Comparison of ENCODE assay signal across 11 cellular contexts in genomic region chr20:36473164-36473563, GRCh38.
A peak's percentile ranks its signal among the peaks of the same experiment; 100 is the strongest.
DNase-seq lines count a peak whose midpoint lies in the region; ATAC-seq, FAIRE-seq and TF ChIP-seq lines count a peak whose summit lies in the region.
"Had no signal": no experiment of that assay in that cellular context is flagged by ENCODE, and none has a peak within 500 bp of the region (broad histone marks: within the 10 kb centered on the region; RNA-seq: fewer than 3 reads in every experiment).

No MANE protein-coding gene starts in this region.

- in situ Hi-C loops in K562 (cut with MboI), result no loop called here

- H3K9ac ChIP-seq in K562 (ENCODE audit: insufficient read depth in 1 of 2, low read depth in 2 of 2, low read length in 2 of 2), result 0 out of 4 replicates have a peak overlapping the region, but pooled peaks of 1 of the 2 experiments have one; percentile 46

- H3K9me3 ChIP-seq in left ventricle myocardium inferior (replicated peaks), result no peaks in the 10 kb centered on the region
- no peaks in the 10 kb centered on the region for H3K9me3 ChIP-seq in K562 (replicated peaks; ENCODE audit: control insufficient read depth, insufficient read depth, low read depth, low read length)
- no peaks in the 10 kb centered on the region for H3K9me3 ChIP-seq in muscle layer of duodenum (ENCODE audit: control insufficient read depth in 1 of 2, low read length in 2 of 2)
- H3K9me3 ChIP-seq in upper lobe of right lung, result no peaks in the 10 kb centered on the region
- H3K9me3 ChIP-seq: BE2C had no signal

- no peak for DNase-seq in left ventricle myocardium inferior
- no peak for DNase-seq in left ventricle myocardium superior
- DNase-seq in K562 (ENCODE audit: extremely low read depth in 1 of 4, low spot score in 3 of 4), result no peak
- no peak for DNase-seq in upper lobe of right lung
- no peak for DNase-seq in cerebellar nuclear complex (lab: John Stamatoyannopoulos, UW)
- DNase-seq: cortex of kidney, NCI-H1930 had no signal

- no peak for FAIRE-seq in K562 (lab: Jason Lieb, UNC)

- H3K4me1 ChIP-seq in left ventricle myocardium inferior (peaks cover 85% of the 10 kb centered on the region), K562 (replicated peaks in 1 of 2; ENCODE audit: control insufficient read depth in 2 of 2, insufficient read depth in 2 of 2, low read length in 2 of 2) (peaks cover 11 to 16% of the 10 kb centered on the region in 2 experiments), muscle layer of duodenum (ENCODE audit: control insufficient read depth in 1 of 2, insufficient read depth in 2 of 2, low read length in 2 of 2) (peaks cover 17 to 72% of the 10 kb centered on the region in 2 donors), upper lobe of right lung (peaks cover 65% of the 10 kb centered on the region)

- POLR2A ChIA-PET in K562 (lab: Yijun Ruan, JAX), result interaction anchor here (0.8 to 2.0 kb wide), 4 partner anchors 9 to 14 kb away, joined by 3 to 9 read pairs (median 4); no protein-coding TSS in a partner anchor

- H3K4me2 ChIP-seq in K562 (ENCODE audit: insufficient read depth, low read length), result 0 out of 2 replicates have a peak overlapping the region, but pooled peaks have one; percentile 8

- no peak for ATAC-seq in left ventricle myocardium superior
- ATAC-seq in K562, result no peak
- no peak for ATAC-seq in upper lobe of right lung
- no peak for ATAC-seq in HG03571 (IDR thresholded peaks at IDR 0.05; ENCODE audit: unreplicated experiment)
- ATAC-seq in HG02571 (IDR thresholded peaks at IDR 0.05; ENCODE audit: unreplicated experiment), result no peak

- H3K4me3 ChIP-seq in left ventricle myocardium inferior (peak overlapping the region; percentile 41), K562 (no peak overlapping the region), muscle layer of duodenum (ENCODE audit: low read depth in 1 of 2, low read length in 2 of 2) (peak overlapping the region in 1 of 2 donors; percentile 43), upper lobe of right lung (no peak overlapping the region)

- no peaks in the 10 kb centered on the region for H3K9me1 ChIP-seq in K562 (ENCODE audit: control insufficient read depth, insufficient read depth, low read length)

- H3K27me3 ChIP-seq in left ventricle myocardium inferior (ENCODE audit: low read depth) (no peaks in the 10 kb centered on the region), K562 (ENCODE audit: control insufficient read depth in 2 of 2, insufficient read depth in 2 of 2, low read length in 2 of 2) (no peaks in the 10 kb centered on the region), muscle layer of duodenum (ENCODE audit: low read depth, low read length) (no peaks in the 10 kb centered on the region), upper lobe of right lung (no peaks in the 10 kb centered on the region)
- H3K27me3 ChIP-seq: BE2C had no signal

- no peaks in the 10 kb centered on the region; the same call in 1 of the 2 replicates for H4K20me1 ChIP-seq in K562 (replicated peaks; ENCODE audit: control insufficient read depth, insufficient read depth, low read length)

- peaks cover 31% of the 10 kb centered on the region for H3K79me2 ChIP-seq in K562 (ENCODE audit: control insufficient read depth, insufficient read depth, low read length)

- intact Hi-C loops in left ventricle myocardium inferior (cut with micrococcal nuclease), result no loop called here
- intact Hi-C loops in left ventricle myocardium superior (cut with micrococcal nuclease), result no loop called here
- intact Hi-C loops in K562 (cut with micrococcal nuclease), result no loop called here
- intact Hi-C loops in upper lobe of right lung (cut with DNase I), result no loop called here

- peak overlapping the region; percentile 75 for H3K27ac ChIP-seq in left ventricle myocardium inferior (replicated peaks)
- H3K27ac ChIP-seq in K562 (ENCODE audit: extremely low read depth, low read depth, low read length), result no peak overlapping the region; the same call in 2 of the 3 replicates
- peak overlapping the region; percentile 83 for H3K27ac ChIP-seq in muscle layer of duodenum (ENCODE audit: low read length)
- peak overlapping the region; percentile 88 for H3K27ac ChIP-seq in upper lobe of right lung

- no peak for TF ChIP-seq RAD21 in K562 (CRISPR knock-in tag; conservative IDR thresholded peaks at IDR 0.05 in 1 of 2, IDR thresholded peaks at IDR 0.05 in 1 of 2)

- H2AFZ ChIP-seq in K562 (ENCODE audit: low read depth, low read length), result no peak overlapping the region

- no peak for TF ChIP-seq EP300 in K562 (IDR thresholded peaks at IDR 0.05; ENCODE audit: low read length)

- WGBS in K562 (ENCODE audit: insufficient coverage, low coverage, missing lambda C conversion rate), result 71% methylated on average over 2 of the region's 2 CpGs

- no TSS peak for BruUV-seq in K562 (replicated peaks; lab: Mats Ljungman, UMichigan)

- CTCF ChIA-PET in K562 (lab: Yijun Ruan, JAX; ENCODE audit: low intra/inter-chr PET ratio), result no interaction called here

- TF ChIP-seq CTCF in left ventricle myocardium inferior (IDR thresholded peaks at IDR 0.05; ENCODE audit: borderline replicate concordance), result no peak
- TF ChIP-seq CTCF in K562 (IDR thresholded peaks at IDR 0.05 in 2 of 3, conservative IDR thresholded peaks at IDR 0.05 in 1 of 3; ENCODE audit: insufficient read depth in 2 of 3, low read depth in 1 of 3, low read length in 3 of 3), result no peak
- no peak for TF ChIP-seq CTCF in upper lobe of right lung (IDR thresholded peaks at IDR 0.05)

- H3K36me3 ChIP-seq in left ventricle myocardium inferior (no peaks in the 10 kb centered on the region), K562 (ENCODE audit: control insufficient read depth, insufficient read depth, low read length) (no peaks in the 10 kb centered on the region), muscle layer of duodenum (ENCODE audit: control insufficient read depth in 1 of 2, insufficient read depth in 2 of 2, low read length in 2 of 2) (no peaks in the 10 kb centered on the region), upper lobe of right lung (no peaks in the 10 kb centered on the region)

- TF ChIP-seq POLR2A in K562 (conservative IDR thresholded peaks at IDR 0.05), result no peak

TF ChIP-seq in K562, 482 proteins besides CTCF, POLR2A, EP300 and RAD21:
- TF ChIP-seq ZNF197 (CRISPR knock-in tag; IDR thresholded peaks at IDR 0.05; ENCODE audit: low read depth) (no peak), ESRRA (IDR thresholded peaks at IDR 0.05; ENCODE audit: borderline replicate concordance, low read depth) (no peak), THRAP3 (IDR thresholded peaks at IDR 0.05; ENCODE audit: borderline replicate concordance) (no peak), ZC3H4 (CRISPR knock-in tag; IDR thresholded peaks at IDR 0.05; ENCODE audit: borderline replicate concordance) (no peak), POLR3A (IDR thresholded peaks at IDR 0.05; ENCODE audit: borderline replicate concordance, extremely low read depth, insufficient read depth, insufficient read length) (no peak), HIVEP1 (CRISPR knock-in tag; IDR thresholded peaks at IDR 0.05) (no peak), ZFX (CRISPR knock-in tag; IDR thresholded peaks at IDR 0.05) (no peak), GTF2F1 (IDR thresholded peaks at IDR 0.05; ENCODE audit: low read depth, low read length) (no peak), U2AF1 (optimal IDR thresholded peaks at IDR 0.05; ENCODE audit: low read depth, low read length) (no peak), TAF1 (IDR thresholded peaks at IDR 0.05; ENCODE audit: control insufficient read depth, extremely low read depth, insufficient read depth, low read length, severe bottlenecking) (no peak), MLLT1 (IDR thresholded peaks at IDR 0.05) (no peak)
- TF ChIP-seq, protein P1, sequence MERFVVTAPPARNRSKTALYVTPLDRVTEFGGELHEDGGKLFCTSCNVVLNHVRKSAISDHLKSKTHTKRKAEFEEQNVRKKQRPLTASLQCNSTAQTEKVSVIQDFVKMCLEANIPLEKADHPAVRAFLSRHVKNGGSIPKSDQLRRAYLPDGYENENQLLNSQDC (CRISPR knock-in tag; IDR thresholded peaks at IDR 0.05), result no peak
- TF ChIP-seq, protein P2, sequence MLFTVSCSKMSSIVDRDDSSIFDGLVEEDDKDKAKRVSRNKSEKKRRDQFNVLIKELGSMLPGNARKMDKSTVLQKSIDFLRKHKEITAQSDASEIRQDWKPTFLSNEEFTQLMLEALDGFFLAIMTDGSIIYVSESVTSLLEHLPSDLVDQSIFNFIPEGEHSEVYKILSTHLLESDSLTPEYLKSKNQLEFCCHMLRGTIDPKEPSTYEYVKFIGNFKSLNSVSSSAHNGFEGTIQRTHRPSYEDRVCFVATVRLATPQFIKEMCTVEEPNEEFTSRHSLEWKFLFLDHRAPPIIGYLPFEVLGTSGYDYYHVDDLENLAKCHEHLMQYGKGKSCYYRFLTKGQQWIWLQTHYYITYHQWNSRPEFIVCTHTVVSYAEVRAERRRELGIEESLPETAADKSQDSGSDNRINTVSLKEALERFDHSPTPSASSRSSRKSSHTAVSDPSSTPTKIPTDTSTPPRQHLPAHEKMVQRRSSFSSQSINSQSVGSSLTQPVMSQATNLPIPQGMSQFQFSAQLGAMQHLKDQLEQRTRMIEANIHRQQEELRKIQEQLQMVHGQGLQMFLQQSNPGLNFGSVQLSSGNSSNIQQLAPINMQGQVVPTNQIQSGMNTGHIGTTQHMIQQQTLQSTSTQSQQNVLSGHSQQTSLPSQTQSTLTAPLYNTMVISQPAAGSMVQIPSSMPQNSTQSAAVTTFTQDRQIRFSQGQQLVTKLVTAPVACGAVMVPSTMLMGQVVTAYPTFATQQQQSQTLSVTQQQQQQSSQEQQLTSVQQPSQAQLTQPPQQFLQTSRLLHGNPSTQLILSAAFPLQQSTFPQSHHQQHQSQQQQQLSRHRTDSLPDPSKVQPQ (CRISPR knock-in tag; IDR thresholded peaks at IDR 0.05; ENCODE audit: borderline replicate concordance), result no peak
